In genomic region chr16:19980866-19981265, GRCh38 we compare ENCODE assay signal across 9 cellular contexts.
DNase-seq lines count a peak whose midpoint lies in the region; ATAC-seq, FAIRE-seq and TF ChIP-seq lines count a peak whose summit lies in the region.
"Had no signal": no experiment of that assay in that cellular context is flagged by ENCODE, and none has a peak within 500 bp of the region (broad histone marks: within the 10 kb centered on the region; RNA-seq: fewer than 3 reads in every experiment).

No MANE protein-coding gene starts in this region.

- H2AFZ ChIP-seq in Loucy (ENCODE audit: low read length), result no peak overlapping the region
- no peak overlapping the region for H2AFZ ChIP-seq in neural progenitor cell (replicated peaks)

- no peak overlapping the region for H3K27ac ChIP-seq in neural progenitor cell

- H3F3A ChIP-seq in Loucy (ENCODE audit: low read depth), result no peaks in the 10 kb centered on the region
- no peaks in the 10 kb centered on the region for H3F3A ChIP-seq in neural progenitor cell (ENCODE audit: low read depth)

- H3K4me2 ChIP-seq in Loucy (ENCODE audit: low read depth, low read length, poor library complexity, severe bottlenecking) (no peak overlapping the region), neural progenitor cell (no peak overlapping the region)

- H3K27ac Mint-ChIP-seq in neural progenitor cell, result no peak overlapping the region
- H3K27ac Mint-ChIP-seq: memory B cell had no signal

- FAIRE-seq in urothelium cell line (lab: Jason Lieb, UNC), result no peak

- peaks cover 5% of the 10 kb centered on the region for H3K27me3 Mint-ChIP-seq in neural progenitor cell (ENCODE audit: insufficient read depth, low read depth)
- H3K27me3 Mint-ChIP-seq: memory B cell had no signal

- ATAC-seq in HG03139 (IDR thresholded peaks at IDR 0.05; ENCODE audit: unreplicated experiment), result no peak

- no peaks in the 10 kb centered on the region for H3K4me1 Mint-ChIP-seq in neural progenitor cell
- H3K4me1 Mint-ChIP-seq: memory B cell had no signal

- H3K4me1 ChIP-seq in Loucy (ENCODE audit: insufficient read depth, low read length, poor library complexity, severe bottlenecking), result no peaks in the 10 kb centered on the region
- H3K4me1 ChIP-seq in neural progenitor cell, result no peaks in the 10 kb centered on the region

- TF ChIP-seq CTCF in GM12872 (IDR thresholded peaks at IDR 0.05; ENCODE audit: insufficient read depth, low read depth, low read length) (peak; percentile 65), Loucy (conservative IDR thresholded peaks at IDR 0.05; ENCODE audit: low read length) (peak; percentile 52), neural progenitor cell (IDR thresholded peaks at IDR 0.05) (peak; percentile 76)

- H3K4me3 ChIP-seq in Loucy (ENCODE audit: low read length, poor library complexity, severe bottlenecking), result no peak overlapping the region
- no peak overlapping the region for H3K4me3 ChIP-seq in neural progenitor cell

- H3K27me3 ChIP-seq in Loucy (ENCODE audit: insufficient read depth, low read length, poor library complexity, severe bottlenecking) (no peaks in the 10 kb centered on the region), neural progenitor cell (no peaks in the 10 kb centered on the region)

- H3K9ac ChIP-seq in Loucy (ENCODE audit: low read depth, low read length, poor library complexity, severe bottlenecking), result no peak overlapping the region
- no peak overlapping the region for H3K9ac ChIP-seq in neural progenitor cell

- H4K20me1 ChIP-seq in Loucy (ENCODE audit: insufficient read depth, low read length, poor library complexity, severe bottlenecking) (no peaks in the 10 kb centered on the region), neural progenitor cell (ENCODE audit: low read depth) (no peaks in the 10 kb centered on the region)

- no peaks in the 10 kb centered on the region for H3K36me3 Mint-ChIP-seq in neural progenitor cell
- H3K36me3 Mint-ChIP-seq: memory B cell had no signal

- H3K9me2 ChIP-seq in Loucy (replicated peaks; ENCODE audit: low read depth, low read length), result no peaks in the 10 kb centered on the region

- H3K79me2 ChIP-seq in Loucy (ENCODE audit: insufficient read depth, low read length) (no peaks in the 10 kb centered on the region), neural progenitor cell (ENCODE audit: low read depth) (no peaks in the 10 kb centered on the region)

- no peaks in the 10 kb centered on the region for H3K9me3 Mint-ChIP-seq in neural progenitor cell

- DNase-seq in cerebellar cortex (ENCODE audit: low spot score) (peak; percentile 3), neural progenitor cell (ENCODE audit: low spot score) (peak; percentile 60), NCI-H1694 (lab: John Stamatoyannopoulos, UW) (no peak), urothelium cell line (ENCODE audit: low spot score) (no peak)
- DNase-seq: effector CD4-positive, alpha-beta T cell had no signal

- H3K36me3 ChIP-seq in Loucy (ENCODE audit: insufficient read depth, low read length) (no peaks in the 10 kb centered on the region), neural progenitor cell (no peaks in the 10 kb centered on the region)

- H3K9me3 ChIP-seq in Loucy (ENCODE audit: insufficient read depth, low read depth, low read length) (no peaks in the 10 kb centered on the region; the same call in 1 of the 2 replicates), neural progenitor cell (ENCODE audit: low read depth) (no peaks in the 10 kb centered on the region)

- H3K4me3 Mint-ChIP-seq in neural progenitor cell, result no peak overlapping the region
- H3K4me3 Mint-ChIP-seq: memory B cell had no signal

Comparison
In these comparisons a context has a peak if more than half of its experiments do, and no peak if none do; other contexts are left out.
1. DNase-seq: peak in cerebellar cortex (single experiment) and neural progenitor cell (single experiment); none in NCI-H1694 (single experiment) and urothelium cell line (single experiment).
2. Peak in every context shown above with its lines, with median percentiles within 50 percentile points of each other: CTCF ChIP-seq.